ENCODE assay signal across 12 cellular contexts in the genomic region with DNA sequence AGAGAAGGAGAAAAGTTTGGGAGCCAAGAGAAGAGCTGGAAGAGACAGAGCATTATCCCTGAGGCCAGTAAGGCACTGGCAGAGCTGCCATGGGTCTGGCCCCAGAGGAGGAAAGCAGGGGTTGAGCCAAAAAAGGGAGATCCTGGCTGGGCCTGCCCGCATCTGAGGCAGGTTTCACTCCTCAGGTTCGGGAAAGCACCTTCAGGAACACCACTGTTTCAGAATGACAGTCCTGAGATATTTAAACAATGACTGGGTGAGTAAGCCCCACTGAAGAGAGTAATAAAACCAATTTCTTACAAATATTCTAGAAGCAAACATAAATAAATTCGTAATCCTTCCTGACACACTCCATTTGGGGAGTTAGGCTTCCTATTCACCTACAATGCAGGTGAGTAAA.
DNase-seq lines count a peak whose midpoint lies in the region; ATAC-seq and TF ChIP-seq lines count a peak whose summit lies in the region.
"Had no signal": no experiment of that assay in that cellular context is flagged by ENCODE, and none has a peak within 500 bp of the region (broad histone marks: within the 10 kb centered on the region; RNA-seq: fewer than 3 reads in every experiment).

No MANE protein-coding gene starts in this region.

- DNase-seq in GM13977 (ENCODE audit: low spot score) (peak; percentile 11), RWPE2 (ENCODE audit: low spot score) (no peak), renal cortical epithelial cell (ENCODE audit: low read depth) (peak; percentile 13), DMS 273 treated with DMSO at 0.1 percent for 48 hours (lab: John Stamatoyannopoulos, UW) (no peak), NCI-H226 (no peak), endothelial cell (ENCODE audit: low spot score) (no peak)
- DNase-seq: activated CD8-positive, alpha-beta memory T cell treated with anti-CD3 and anti-CD28 coated beads, Interleukin-2, amount 50 U/mL, for 4 hours; CD8-positive, alpha-beta memory T cell; left colon; pancreas had no signal

- no peaks in the 10 kb centered on the region for H3K9me3 ChIP-seq in RWPE2 (ENCODE audit: severe bottlenecking)
- H3K9me3 ChIP-seq: pancreas had no signal

- no peaks in the 10 kb centered on the region for H3K27me3 ChIP-seq in RWPE2 (ENCODE audit: insufficient read depth, poor library complexity, severe bottlenecking)
- H3K27me3 ChIP-seq: pancreas had no signal

- H3K4me3 Mint-ChIP-seq in endothelial cell (ENCODE audit: unreplicated experiment): no peak overlapping the region
- H3K4me3 Mint-ChIP-seq: CD8-positive, alpha-beta memory T cell had no signal

- no peaks in the 10 kb centered on the region for H3K36me3 Mint-ChIP-seq in endothelial cell (ENCODE audit: low read depth, unreplicated experiment)

- no peak overlapping the region for H3K27ac ChIP-seq in RWPE2 (ENCODE audit: poor library complexity, severe bottlenecking)
- H3K27ac ChIP-seq: pancreas had no signal

- no peak overlapping the region for H3K27ac Mint-ChIP-seq in endothelial cell (ENCODE audit: unreplicated experiment)

- no peaks in the 10 kb centered on the region for H3K9me3 Mint-ChIP-seq in endothelial cell (ENCODE audit: unreplicated experiment)
- H3K9me3 Mint-ChIP-seq: CD8-positive, alpha-beta memory T cell had no signal

- peaks cover 2% of the 10 kb centered on the region for H3K4me1 Mint-ChIP-seq in endothelial cell (ENCODE audit: unreplicated experiment)

- H3K36me3 ChIP-seq in RWPE2 (ENCODE audit: low read depth): no peaks in the 10 kb centered on the region
- H3K36me3 ChIP-seq: pancreas had no signal

- H3K4me1 ChIP-seq in RWPE2 (ENCODE audit: insufficient read depth, poor library complexity, severe bottlenecking): peaks cover 5% of the 10 kb centered on the region

- ATAC-seq in GM21619 (IDR thresholded peaks at IDR 0.05; ENCODE audit: unreplicated experiment) (peak; percentile 64), RWPE2 (ENCODE audit: low read depth) (peak; percentile 78), GM21381 (IDR thresholded peaks at IDR 0.05; ENCODE audit: unreplicated experiment) (no peak)
- ATAC-seq: left colon had no signal

- TF ChIP-seq CTCF in GM13977 (IDR thresholded peaks at IDR 0.05; ENCODE audit: extremely low read depth, insufficient read depth, missing control alignments) (no peak), RWPE2 (IDR thresholded peaks at IDR 0.05; ENCODE audit: poor library complexity, severe bottlenecking) (no peak), endothelial cell (IDR thresholded peaks at IDR 0.05; ENCODE audit: unreplicated experiment) (no peak)

- H3K27me3 Mint-ChIP-seq in endothelial cell (ENCODE audit: unreplicated experiment): peaks cover 2% of the 10 kb centered on the region

- in situ Hi-C loops in GM13977 (cut with MboI; ENCODE audit: low pct_unique_long_range_greater_than_20kb, low sequenced_read_pairs, unreplicated experiment): no loop called here

- H3K4me3 ChIP-seq in RWPE2 (ENCODE audit: severe bottlenecking): no peak overlapping the region
- H3K4me3 ChIP-seq: pancreas had no signal

Comparison
In these comparisons a context has a peak if more than half of its experiments do, and no peak if none do; other contexts are left out.
1. DNase-seq: peak in GM13977 (single experiment) and renal cortical epithelial cell (single experiment); none in RWPE2 (single experiment), DMS 273 treated with DMSO at 0.1 percent for 48 hours (single experiment), NCI-H226 (single experiment) and endothelial cell (single experiment).